ENCODE assay signal across 8 cellular contexts in genomic region chr19:44753932-44754742, GRCh38.
A peak's percentile ranks its signal among the peaks of the same experiment; 100 is the strongest.
DNase-seq lines count a peak whose midpoint lies in the region; TF ChIP-seq lines count a peak whose summit lies in the region.

No MANE protein-coding gene starts in this region.

- H3K27ac Mint-ChIP-seq in nephron progenitor cell, result no peak overlapping the region

- H3K27me3 Mint-ChIP-seq in nephron progenitor cell (ENCODE audit: low read depth, poor library complexity), result peaks cover 100% of the 10 kb centered on the region

- peak; percentile 37 for DNase-seq in DMS 273 treated with DMSO at 0.1 percent for 48 hours (lab: John Stamatoyannopoulos, UW)
- DNase-seq in HFF-Myc (ENCODE audit: extremely low read depth, low read depth), result no peak
- DNase-seq in OCI-M1 (lab: John Stamatoyannopoulos, UW), result peak; percentile 94
- peak; percentile 43 for DNase-seq in activated T-helper 1 cell treated with Interleukin-2 at 50 U/mL for 16 hours (ENCODE audit: low read depth)
- peak; percentile 90 for DNase-seq in fibroblast of pulmonary artery (ENCODE audit: low read depth)
- peak; percentile 65 for DNase-seq in nephron progenitor cell
- DNase-seq in substantia nigra (lab: John Stamatoyannopoulos, UW), result peak in 26 of 49 donors; percentile 5 to 61 (median 21)
- no peak for DNase-seq in pons (ENCODE audit: low spot score)

- H3K4me1 Mint-ChIP-seq in nephron progenitor cell, result peaks cover 45% of the 10 kb centered on the region

- TF ChIP-seq CTCF in HFF-Myc (IDR thresholded peaks at IDR 0.05; ENCODE audit: low read depth, low read length, missing control alignments), result no peak
- TF ChIP-seq CTCF in fibroblast of pulmonary artery (IDR thresholded peaks at IDR 0.05; ENCODE audit: low read length, missing control alignments), result no peak
- no peak for TF ChIP-seq CTCF in nephron progenitor cell (IDR thresholded peaks at IDR 0.05)

- H3K4me3 Mint-ChIP-seq in nephron progenitor cell, result peak overlapping the region; percentile 75

- H3K27ac ChIP-seq in substantia nigra (ENCODE audit: low read depth, low read length, poor library complexity, severe bottlenecking), result peak overlapping the region; percentile 22

- H3K4me3 ChIP-seq in HFF-Myc (replicated peaks; ENCODE audit: low read depth, low read length) (peak overlapping the region; percentile 33), fibroblast of pulmonary artery (replicated peaks; ENCODE audit: low read depth, low read length) (peak overlapping the region; percentile 93)

- H3K9me3 Mint-ChIP-seq in nephron progenitor cell, result no peaks in the 10 kb centered on the region

- H3K36me3 Mint-ChIP-seq in nephron progenitor cell (ENCODE audit: low read depth), result no peaks in the 10 kb centered on the region

Comparison
In these comparisons a context has a peak if more than half of its experiments do, and no peak if none do; other contexts are left out.
1. DNase-seq: peak in DMS 273 treated with DMSO at 0.1 percent for 48 hours (single experiment), OCI-M1 (single experiment), activated T-helper 1 cell treated with Interleukin-2 at 50 U/mL for 16 hours (single experiment), fibroblast of pulmonary artery (single experiment), nephron progenitor cell (single experiment) and substantia nigra (26 of 49); none in HFF-Myc (single experiment) and pons (single experiment).